In the genomic region with DNA sequence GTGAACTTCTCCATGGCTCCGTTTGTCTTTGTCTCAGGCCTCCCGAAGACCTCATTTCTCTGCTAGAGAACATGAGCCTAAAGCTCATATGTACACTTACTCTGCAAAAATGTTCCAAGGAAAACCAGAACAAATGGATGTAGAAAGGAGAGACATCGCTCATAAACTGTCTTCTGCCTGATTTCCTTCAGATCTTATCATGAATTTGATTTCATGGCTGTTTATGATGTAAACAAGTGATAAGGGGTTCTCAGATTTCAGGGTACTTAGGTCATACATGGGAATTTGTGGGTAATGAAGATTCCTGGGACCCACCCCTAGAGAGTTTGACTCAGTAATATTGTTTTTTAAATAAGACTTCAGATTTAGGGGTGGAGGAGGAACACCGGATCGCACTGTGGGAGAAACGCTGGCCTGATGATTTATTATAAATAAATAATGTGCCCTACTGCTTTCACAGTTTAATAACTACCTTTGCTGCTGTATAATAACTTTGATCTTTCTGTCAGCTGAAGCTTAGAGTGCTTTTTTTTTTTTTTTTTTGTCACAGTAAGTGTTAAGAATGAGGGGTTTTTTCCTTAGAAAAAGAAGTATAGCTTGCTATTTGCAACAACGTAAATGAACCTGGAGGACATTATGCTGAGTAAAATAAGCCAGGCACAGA, we compare ENCODE assay signal across 26 cellular contexts. TPM values are rescaled to one million over a fixed set of nuclear protein-coding genes. Genes with fewer than 3 reads are reported as not detected.
A peak's percentile ranks its signal among the peaks of the same experiment; 100 is the strongest.
DNase-seq lines count a peak whose midpoint lies in the region; ATAC-seq and TF ChIP-seq lines count a peak whose summit lies in the region.
"Had no signal": no experiment of that assay in that cellular context is flagged by ENCODE, and none has a peak within 500 bp of the region (broad histone marks: within the 10 kb centered on the region; RNA-seq: fewer than 3 reads in every experiment).

No MANE protein-coding gene starts in this region.

- ATAC-seq in HG03097 (IDR thresholded peaks at IDR 0.05; ENCODE audit: low FRiP score, unreplicated experiment) (no peak), HG02588 (IDR thresholded peaks at IDR 0.05; ENCODE audit: unreplicated experiment) (no peak)
- ATAC-seq: GM12878; heart right ventricle; HepG2; left lobe of liver; naive thymus-derived CD8-positive, alpha-beta T cell; Panc1; stimulated activated memory B cell treated with anti-CD40 and anti-IgM and Interleukin-4, amounts not matched to agents 10 μg/mL and 1 μg/mL and 100 μg/mL, for 72 hours had no signal

- TF ChIP-seq CTCF in VCaP (conservative IDR thresholded peaks at IDR 0.05) = no peak

- DNase-seq in Daoy (ENCODE audit: low read depth) = peak; percentile 48
- peak; percentile 6 for DNase-seq in NCI-H1417 treated with DMSO at 0.1 percent for 48 hours (lab: John Stamatoyannopoulos, UW)
- peak; percentile 88 for DNase-seq in iris pigment epithelial cell (ENCODE audit: low read depth)
- no peak for DNase-seq in SIG-M5 treated with dmso at 0.1 percent for 504 hours (lab: John Stamatoyannopoulos, UW; ENCODE audit: unreplicated experiment)
- no peak for DNase-seq in GOT3 (lab: John Stamatoyannopoulos, UW)
- DNase-seq: activated CD4-positive, alpha-beta T cell treated with anti-CD3 and anti-CD28 coated beads, Interleukin-2, amount 50 U/mL, for 1 hour; cerebellar nuclear complex; DMS79; heart right ventricle; midbrain; naive thymus-derived CD8-positive, alpha-beta T cell; NCI-H1092; NCI-H2081; NCI-H510A treated with DMSO at 0.1 percent for 48 hours; occipital lobe; spleen; stimulated activated CD4-positive, alpha-beta T cell treated with anti-CD3 and anti-CD28 coated beads, Interleukin-2, amount 100 ng/mL, for 48 hours had no signal

- H3K27ac ChIP-seq in VCaP = peak overlapping the region; percentile 95
- H3K27ac ChIP-seq: BLaER1, heart right ventricle, spleen had no signal

RNA-seq across cellular contexts. Expression of gene AOX1, which starts 14.9 kb away (rescaled TPM):
- 2.3 and 11.7 TPM in 2 replicates for total RNA-seq in Daoy (2014; rRNA removed; shearing (Covaris generic))
- total RNA-seq: naive thymus-derived CD8-positive, alpha-beta T cell had no signal

Comparison
In these comparisons a context has a peak if more than half of its experiments do, and no peak if none do; other contexts are left out.
1. DNase-seq: peak in Daoy (single experiment), NCI-H1417 treated with DMSO at 0.1 percent for 48 hours (single experiment) and iris pigment epithelial cell (single experiment); none in SIG-M5 treated with dmso at 0.1 percent for 504 hours (single experiment) and GOT3 (single experiment).